ENCODE assay signal across 8 cellular contexts in the genomic region with DNA sequence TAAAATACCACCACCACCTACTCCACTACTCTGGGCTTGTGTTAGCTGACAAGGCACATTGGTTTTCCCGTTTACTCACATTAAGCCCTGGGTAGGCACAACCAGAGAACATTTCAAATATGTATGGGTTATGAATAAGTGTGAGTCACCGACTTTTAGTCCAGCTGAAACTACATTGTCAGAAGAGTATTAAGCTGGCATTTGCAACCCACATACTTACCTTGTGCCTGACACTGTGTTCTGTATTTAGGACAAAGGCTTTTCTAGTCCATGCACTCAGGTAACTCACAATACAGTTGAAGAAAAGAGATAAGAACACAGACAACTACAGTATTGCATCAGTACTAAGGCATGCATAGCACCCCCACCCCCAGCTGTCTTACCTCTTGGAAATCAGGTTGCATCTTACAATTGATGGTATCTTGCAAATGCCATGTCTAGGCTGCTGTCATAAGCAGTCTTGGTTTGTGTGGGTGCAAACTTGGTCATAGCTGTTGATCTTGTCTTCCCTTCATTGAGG. TPM values are rescaled to one million over a fixed set of nuclear protein-coding genes. Genes with fewer than 3 reads are reported as not detected.
DNase-seq lines count a peak whose midpoint lies in the region; ATAC-seq and TF ChIP-seq lines count a peak whose summit lies in the region.

No MANE protein-coding gene starts in this region.

- H3K27me3 ChIP-seq in RWPE2 (ENCODE audit: insufficient read depth, poor library complexity, severe bottlenecking), result no peaks in the 10 kb centered on the region

- peak; percentile 81 for DNase-seq in EH (ENCODE audit: low read depth)
- DNase-seq in RWPE2 (ENCODE audit: low spot score), result no peak
- DNase-seq in dermis blood vessel endothelial cell, result peak; percentile 56
- peak; percentile 66 for DNase-seq in retinal pigment epithelial cell (ENCODE audit: low read depth)
- DNase-seq in SKM-1 treated with dmso at 0.1 percent for 144 hours (lab: John Stamatoyannopoulos, UW; ENCODE audit: unreplicated experiment), result no peak
- DNase-seq in substantia nigra (lab: John Stamatoyannopoulos, UW), result no peak

- ATAC-seq in RWPE2 (ENCODE audit: low read depth) (peak; percentile 95), GM19035 (IDR thresholded peaks at IDR 0.05; ENCODE audit: unreplicated experiment) (no peak), HG02759 (IDR thresholded peaks at IDR 0.05; ENCODE audit: unreplicated experiment) (no peak)

- TF ChIP-seq CTCF in RWPE2 (IDR thresholded peaks at IDR 0.05; ENCODE audit: poor library complexity, severe bottlenecking) (no peak), retinal pigment epithelial cell (conservative IDR thresholded peaks at IDR 0.05; ENCODE audit: low read depth, low read length) (no peak)

- H3K4me3 ChIP-seq in RWPE2 (ENCODE audit: severe bottlenecking) (no peak overlapping the region), retinal pigment epithelial cell (ENCODE audit: low read length) (no peak overlapping the region)

- peaks cover 14% of the 10 kb centered on the region for H3K4me1 ChIP-seq in RWPE2 (ENCODE audit: insufficient read depth, poor library complexity, severe bottlenecking)

- peaks cover 3% of the 10 kb centered on the region for H3K9me3 ChIP-seq in RWPE2 (ENCODE audit: severe bottlenecking)

- no peak overlapping the region for H3K27ac ChIP-seq in RWPE2 (ENCODE audit: poor library complexity, severe bottlenecking)
- no peak overlapping the region for H3K27ac ChIP-seq in substantia nigra (ENCODE audit: low read depth, low read length, poor library complexity, severe bottlenecking)

- no peaks in the 10 kb centered on the region for H3K36me3 ChIP-seq in RWPE2 (ENCODE audit: low read depth)

RNA-seq across cellular contexts. Expression of a gene that starts 40.3 kb away (rescaled TPM):
- 11.8 and 14.1 TPM in 2 replicates for total RNA-seq in dermis blood vessel endothelial cell

Comparison
In these comparisons a context has a peak if more than half of its experiments do, and no peak if none do; other contexts are left out.
1. DNase-seq: peak in EH (single experiment), dermis blood vessel endothelial cell (single experiment) and retinal pigment epithelial cell (single experiment); none in RWPE2 (single experiment), SKM-1 treated with dmso at 0.1 percent for 144 hours (single experiment) and substantia nigra (0 of 49).